9 cellular contexts compared by ENCODE assay signal in the genomic region with DNA sequence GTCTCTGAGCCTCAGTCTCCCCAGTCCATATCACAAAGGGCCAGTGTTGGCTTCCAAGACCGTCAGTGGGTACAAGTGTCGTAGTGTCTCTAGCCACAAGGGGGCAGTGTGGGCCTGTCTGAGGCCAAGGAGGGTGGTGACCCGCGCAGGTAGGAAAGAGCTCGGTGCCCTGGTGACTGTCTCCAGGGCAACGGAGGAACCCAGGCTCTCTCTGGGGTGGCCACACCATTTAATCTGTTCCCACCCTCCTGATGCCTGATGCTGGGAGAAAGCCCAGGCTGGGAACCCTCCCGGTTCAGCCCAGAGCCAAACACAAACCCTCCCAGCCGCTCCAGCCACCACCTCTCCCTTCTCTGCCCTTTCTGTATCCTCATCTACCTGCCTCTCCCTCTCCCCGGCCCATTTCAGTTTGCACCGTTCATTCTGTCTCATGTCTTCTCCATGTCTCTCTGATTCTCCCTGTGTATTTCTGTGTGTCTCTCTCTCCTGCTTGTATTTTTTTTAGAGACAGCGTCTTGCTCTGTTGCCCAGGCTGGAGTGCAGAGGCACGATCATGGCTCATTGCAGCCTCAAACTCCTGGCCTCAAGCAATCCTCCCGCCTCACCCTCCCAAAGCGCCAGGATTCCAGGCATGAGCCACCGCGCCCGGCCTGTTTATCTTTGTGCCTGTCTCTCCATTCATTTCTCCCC. TPM values are rescaled to one million over a fixed set of nuclear protein-coding genes. Genes with fewer than 3 reads are reported as not detected.
DNase-seq lines count a peak whose midpoint lies in the region; ATAC-seq and TF ChIP-seq lines count a peak whose summit lies in the region.
"Had no signal": no experiment of that assay in that cellular context is flagged by ENCODE, and none has a peak within 500 bp of the region (broad histone marks: within the 10 kb centered on the region; RNA-seq: fewer than 3 reads in every experiment).

No MANE protein-coding gene starts in this region.

- peaks cover 5% of the 10 kb centered on the region for H3K36me3 Mint-ChIP-seq in brain

- peak; percentile 94 for TF ChIP-seq CTCF in VCaP (conservative IDR thresholded peaks at IDR 0.05)
- peak; percentile 96 to 98 for TF ChIP-seq CTCF in brain (conservative IDR thresholded peaks at IDR 0.05)

- in situ Hi-C loops in ACHN (cut with HindIII; ENCODE audit: low pct_ligation_motif_present, low pct_unique_long_range_greater_than_20kb, low sequenced_read_pairs): no loop called here

- no peak overlapping the region for H3K27ac ChIP-seq in VCaP

- peak overlapping the region in 3 of 5 experiments; percentile 21 to 44 (median 38) for H3K4me3 Mint-ChIP-seq in brain
- H3K4me3 Mint-ChIP-seq: stimulated activated naive CD8-positive, alpha-beta T cell treated with anti-CD3 and anti-CD28 coated beads, Interleukin-15, Interleukin-2, amounts not matched to agents 100 ng/mL and 50 ng/mL, for 24 hours had no signal

- peak; percentile 63 for ATAC-seq in GM21423 (IDR thresholded peaks at IDR 0.05; ENCODE audit: unreplicated experiment)
- no peak for ATAC-seq in GM21381 (IDR thresholded peaks at IDR 0.05; ENCODE audit: unreplicated experiment)

- DNase-seq in ACHN: peak; percentile 55
- DNase-seq in NCI-H2107 treated with DMSO at 0.1 percent for 48 hours (lab: John Stamatoyannopoulos, UW; ENCODE audit: unreplicated experiment): peak; percentile 80
- DNase-seq in inferior parietal cortex (ENCODE audit: extremely low spot score): peak; percentile 92
- DNase-seq in stimulated activated CD4-positive, alpha-beta T cell treated with anti-CD3 and anti-CD28 coated beads, Interleukin-1b, Interleukin-23, amount 100 ng/mL, for 1 hour (ENCODE audit: low read depth in 2 of 2): peak; percentile 65 to 84

- H3K27ac Mint-ChIP-seq in brain: peak overlapping the region; percentile 28 to 66 (median 48)
- H3K27ac Mint-ChIP-seq: stimulated activated naive CD8-positive, alpha-beta T cell treated with anti-CD3 and anti-CD28 coated beads, Interleukin-15, Interleukin-2, amounts not matched to agents 100 ng/mL and 50 ng/mL, for 24 hours had no signal

- H3K9me3 Mint-ChIP-seq in brain: peaks cover 0 to 4% (median 0%) of the 10 kb centered on the region in 5 experiments
- H3K9me3 Mint-ChIP-seq: stimulated activated naive CD8-positive, alpha-beta T cell treated with anti-CD3 and anti-CD28 coated beads, Interleukin-15, Interleukin-2, amounts not matched to agents 100 ng/mL and 50 ng/mL, for 24 hours had no signal

- peaks cover 18% of the 10 kb centered on the region for H3K27me3 Mint-ChIP-seq in brain

- H3K4me1 Mint-ChIP-seq in brain: peaks cover 17% of the 10 kb centered on the region

RNA-seq across cellular contexts. Expression of a gene that starts 17.5 kb away (rescaled TPM):
- 24.5 TPM for polyA plus RNA-seq in brain (ENCODE audit: insufficient read depth, low read depth, low replicate concordance)

RNA-seq across cellular contexts. Expression of a gene that starts 34.8 kb away (rescaled TPM):
- 23.3 TPM for polyA plus RNA-seq in brain (ENCODE audit: insufficient read depth, low read depth, low replicate concordance)

RNA-seq across cellular contexts. Expression of a gene that starts 47.2 kb away (rescaled TPM):
- 28.1 TPM for polyA plus RNA-seq in brain (ENCODE audit: insufficient read depth, low read depth, low replicate concordance)
